In the genomic region with DNA sequence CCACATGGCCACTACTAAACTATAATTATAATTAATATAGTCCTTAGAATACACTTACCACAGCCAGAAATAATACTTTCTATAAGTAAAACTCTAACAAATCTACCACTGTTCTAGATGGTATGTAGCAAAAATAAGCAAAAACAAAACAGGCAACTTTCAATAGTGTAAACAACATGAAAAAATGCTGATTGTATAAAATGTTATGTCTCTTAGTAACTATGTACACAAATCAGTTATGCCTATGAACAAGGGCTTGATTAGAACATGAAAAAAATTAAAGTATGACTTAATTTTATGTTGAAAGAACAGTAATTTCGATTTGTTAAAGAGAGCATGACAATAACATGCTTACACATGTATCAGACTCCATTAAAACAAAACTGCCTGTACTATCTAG, we compare ENCODE assay signal across 18 cellular contexts.
DNase-seq lines count a peak whose midpoint lies in the region; ATAC-seq, FAIRE-seq and TF ChIP-seq lines count a peak whose summit lies in the region.
"Had no signal": no experiment of that assay in that cellular context is flagged by ENCODE, and none has a peak within 500 bp of the region (broad histone marks: within the 10 kb centered on the region; RNA-seq: fewer than 3 reads in every experiment).

No MANE protein-coding gene starts in this region.

- H3K9me3 ChIP-seq in A549, result peaks cover 4% of the 10 kb centered on the region; the same call in 1 of the 3 replicates
- peaks cover 4% of the 10 kb centered on the region; the same call in 1 of the 2 replicates for H3K9me3 ChIP-seq in IMR-90 (ENCODE audit: control insufficient read depth, insufficient read depth, low read length)
- H3K9me3 ChIP-seq in astrocyte (ENCODE audit: insufficient read depth, low read depth, low read length), result peaks cover 2% of the 10 kb centered on the region
- H3K9me3 ChIP-seq in gastrocnemius medialis, result no peaks in the 10 kb centered on the region

- H2AFZ ChIP-seq in IMR-90 (replicated peaks; ENCODE audit: low read length, poor library complexity), result no peak overlapping the region
- no peak overlapping the region for H2AFZ ChIP-seq in astrocyte (ENCODE audit: low read depth, low read length)
- H2AFZ ChIP-seq: GM23338 had no signal

- H2BK15ac ChIP-seq in IMR-90 (ENCODE audit: low read depth, low read length), result no peak overlapping the region

- no peak overlapping the region for H2BK5ac ChIP-seq in IMR-90 (ENCODE audit: low read depth, low read length, poor library complexity, severe bottlenecking)

- H3K4me1 Mint-ChIP-seq in astrocyte (ENCODE audit: low read depth, unreplicated experiment), result peaks cover 19% of the 10 kb centered on the region
- peaks cover 10% of the 10 kb centered on the region for H3K4me1 Mint-ChIP-seq in mesothelial cell of epicardium
- H3K4me1 Mint-ChIP-seq: B cell had no signal

- no peak overlapping the region for H3K14ac ChIP-seq in IMR-90 (replicated peaks; ENCODE audit: low read depth, low read length)

- WGBS in A549 (ENCODE audit: missing lambda C conversion rate), result 84% methylated on average over 1 of the region's 1 CpG
- no CpG with 5 or more reads among the region's 1 CpG for WGBS in IMR-90 (ENCODE audit: extremely low coverage in 2 of 2, insufficient read length in 1 of 2), 2 experiments

- H3K4me2 ChIP-seq in A549 (no peak overlapping the region), IMR-90 (ENCODE audit: low read depth, low read length) (no peak overlapping the region), astrocyte (ENCODE audit: low read length) (no peak overlapping the region)
- H3K4me2 ChIP-seq: BLaER1 treated with 17β-estradiol and CSF1 and Interleukin-3, amounts not matched to agents 10 nM and 100 nM; GM23338 had no signal

- peaks cover 24% of the 10 kb centered on the region for H3K9me1 ChIP-seq in IMR-90 (ENCODE audit: insufficient read depth, low read length)

- no peak overlapping the region for H4K91ac ChIP-seq in IMR-90 (ENCODE audit: insufficient read depth, low read depth, low read length)

- H4K8ac ChIP-seq in IMR-90 (ENCODE audit: low read depth in 2 of 2, low read length in 2 of 2), result no peak overlapping the region

- no peak overlapping the region for H3K4me3 Mint-ChIP-seq in astrocyte (ENCODE audit: unreplicated experiment)
- H3K4me3 Mint-ChIP-seq in mesothelial cell of epicardium, result no peak overlapping the region
- H3K4me3 Mint-ChIP-seq: B cell; CD8-positive, alpha-beta T cell; GM23338 had no signal

- ATAC-seq in A549, result no peak
- no peak for ATAC-seq in IMR-90 (ENCODE audit: low read depth)
- no peak for ATAC-seq in stimulated activated naive CD8-positive, alpha-beta T cell treated with anti-CD3 and anti-CD28 coated beads, Interleukin-15, Interleukin-2, amounts not matched to agents 100 U/mL and 50 U/mL, for 24 hours
- no peak for ATAC-seq in Right ventricle myocardium superior (ENCODE audit: poor library complexity)
- ATAC-seq in gastrocnemius medialis, result no peak
- ATAC-seq: CD8-positive, alpha-beta T cell; GM12878; GM23338 had no signal

- intact Hi-C loops in IMR-90 (cut with micrococcal nuclease) (no loop called here), Right ventricle myocardium superior (cut with DNase I) (no loop called here), gastrocnemius medialis (cut with DNase I; ENCODE audit: low total_unique reads) (no loop called here)

- no peak overlapping the region for H3K56ac ChIP-seq in IMR-90 (ENCODE audit: extremely low read depth, insufficient read depth, low read length)

- H2BK20ac ChIP-seq in IMR-90 (ENCODE audit: low read depth, low read length), result no peak overlapping the region

- no peak overlapping the region for H4K5ac ChIP-seq in IMR-90 (ENCODE audit: low read depth, low read length)

- H3K9ac ChIP-seq in IMR-90 (ENCODE audit: low read depth, low read length) (no peak overlapping the region), astrocyte (ENCODE audit: low read length) (no peak overlapping the region)
- H3K9ac ChIP-seq: BLaER1 treated with 17β-estradiol and CSF1 and Interleukin-3, amounts not matched to agents 10 nM and 100 nM had no signal

- H3K4me1 ChIP-seq in A549, result peaks cover 12% of the 10 kb centered on the region; the same call in 2 of the 3 replicates
- peaks cover 16% of the 10 kb centered on the region for H3K4me1 ChIP-seq in IMR-90 (ENCODE audit: control insufficient read depth, insufficient read depth, low read length)
- H3K4me1 ChIP-seq in astrocyte (ENCODE audit: insufficient read depth, low read length), result peaks cover 25% of the 10 kb centered on the region
- peaks cover 28 to 39% of the 10 kb centered on the region in 2 donors for H3K4me1 ChIP-seq in gastrocnemius medialis

- H4K20me1 ChIP-seq in IMR-90 (ENCODE audit: insufficient read depth, low read length) (peaks cover 46% of the 10 kb centered on the region), astrocyte (ENCODE audit: insufficient read depth, low read length) (peaks cover 18% of the 10 kb centered on the region)

- H2AK9ac ChIP-seq in IMR-90 (replicated peaks; ENCODE audit: low read depth, low read length, poor library complexity), result no peak overlapping the region

- H3K36me3 Mint-ChIP-seq in astrocyte (ENCODE audit: low read depth, unreplicated experiment), result peaks cover 8% of the 10 kb centered on the region
- peaks cover 5% of the 10 kb centered on the region for H3K36me3 Mint-ChIP-seq in mesothelial cell of epicardium
- H3K36me3 Mint-ChIP-seq: CD8-positive, alpha-beta T cell had no signal

- in situ Hi-C loops in IMR-90 (cut with MboI; ENCODE audit: low sequenced_read_pairs) (no loop called here), gastrocnemius medialis (cut with MboI; ENCODE audit: low sequenced_read_pairs in 4 of 4) (no loop called here)

- no peak overlapping the region for H3K23ac ChIP-seq in IMR-90 (ENCODE audit: low read depth, low read length)

- H3K27ac ChIP-seq in A549 (no peak overlapping the region), IMR-90 (ENCODE audit: insufficient read depth, low read length) (no peak overlapping the region), astrocyte (ENCODE audit: low read depth, low read length) (no peak overlapping the region), gastrocnemius medialis (no peak overlapping the region)
- H3K27ac ChIP-seq: BLaER1 treated with 17β-estradiol and CSF1 and Interleukin-3, amounts not matched to agents 10 nM and 100 nM had no signal

- FAIRE-seq in A549 (lab: Jason Lieb, UNC) (no peak), astrocyte (lab: Jason Lieb, UNC) (peak; percentile 34)
- FAIRE-seq: GM12878, H54, HTR-8/SVneo had no signal

- TF ChIP-seq POLR2A in A549 (IDR thresholded peaks at IDR 0.05; ENCODE audit: low read length), result no peak
- no peak for TF ChIP-seq POLR2A in IMR-90 (IDR thresholded peaks at IDR 0.05; ENCODE audit: low read depth, low read length)
- TF ChIP-seq POLR2A in gastrocnemius medialis (IDR thresholded peaks at IDR 0.05), result no peak

- H3K27me3 ChIP-seq in IMR-90 (ENCODE audit: control insufficient read depth, insufficient read depth, low read length) (no peaks in the 10 kb centered on the region), astrocyte (ENCODE audit: insufficient read depth, low read length) (no peaks in the 10 kb centered on the region), gastrocnemius medialis (no peaks in the 10 kb centered on the region)
- H3K27me3 ChIP-seq: BLaER1 treated with 17β-estradiol and CSF1 and Interleukin-3, amounts not matched to agents 10 nM and 100 nM had no signal

- H3K36me3 ChIP-seq in IMR-90 (ENCODE audit: control insufficient read depth, insufficient read depth, low read length) (peaks cover 15% of the 10 kb centered on the region), astrocyte (ENCODE audit: insufficient read depth, low read length) (no peaks in the 10 kb centered on the region), gastrocnemius medialis (no peaks in the 10 kb centered on the region)

- no TSS peak for BruUV-seq in IMR-90 (replicated peaks; lab: Mats Ljungman, UMichigan)

- H3K9me3 Mint-ChIP-seq in astrocyte (ENCODE audit: unreplicated experiment) (peaks cover 5% of the 10 kb centered on the region), mesothelial cell of epicardium (peaks cover 4% of the 10 kb centered on the region)

- no peak overlapping the region for H3K4ac ChIP-seq in IMR-90 (ENCODE audit: low read depth, low read length)

- peaks cover 14 to 72% of the 10 kb centered on the region in 2 experiments for H3K79me1 ChIP-seq in IMR-90 (ENCODE audit: low read depth in 1 of 2, low read length in 2 of 2)

- no peak for TF ChIP-seq CTCF in A549 (IDR thresholded peaks at IDR 0.05)
- TF ChIP-seq CTCF in IMR-90 (conservative IDR thresholded peaks at IDR 0.05; ENCODE audit: low read depth, low read length), result no peak
- no peak for TF ChIP-seq CTCF in astrocyte (IDR thresholded peaks at IDR 0.05; ENCODE audit: insufficient read depth, low read depth, low read length)
- TF ChIP-seq CTCF in mesothelial cell of epicardium (IDR thresholded peaks at IDR 0.05; ENCODE audit: unreplicated experiment), result no peak
- TF ChIP-seq CTCF in gastrocnemius medialis (IDR thresholded peaks at IDR 0.05 in 4 of 5, conservative IDR thresholded peaks at IDR 0.05 in 1 of 5), result no peak

- H3K4me3 ChIP-seq in A549 (no peak overlapping the region), IMR-90 (ENCODE audit: insufficient read depth, low read depth, low read length) (no peak overlapping the region), astrocyte (ENCODE audit: insufficient read depth, low read depth, low read length) (no peak overlapping the region), gastrocnemius medialis (no peak overlapping the region)
- H3K4me3 ChIP-seq: BLaER1 treated with 17β-estradiol and CSF1 and Interleukin-3, amounts not matched to agents 10 nM and 100 nM; GM12878; GM23338 had no signal

- no peak overlapping the region for H2AK5ac ChIP-seq in IMR-90 (ENCODE audit: low read depth, low read length)

- H3K18ac ChIP-seq in IMR-90 (ENCODE audit: low read depth, low read length), result no peak overlapping the region

- no peak overlapping the region for H2BK120ac ChIP-seq in IMR-90 (ENCODE audit: low read depth, low read length)

- peaks cover 87% of the 10 kb centered on the region for H3K79me2 ChIP-seq in astrocyte (ENCODE audit: insufficient read depth, low read length)

- H3K27me3 Mint-ChIP-seq in astrocyte (ENCODE audit: low read depth, unreplicated experiment) (no peaks in the 10 kb centered on the region), mesothelial cell of epicardium (ENCODE audit: low read depth) (no peaks in the 10 kb centered on the region)
- H3K27me3 Mint-ChIP-seq: B cell had no signal

- TF ChIP-seq RAD21 in A549 (conservative IDR thresholded peaks at IDR 0.05 in 1 of 2, IDR thresholded peaks at IDR 0.05 in 1 of 2), result no peak
- TF ChIP-seq RAD21 in IMR-90 (IDR thresholded peaks at IDR 0.05; ENCODE audit: low read length), result no peak

- TF ChIP-seq EP300 in A549 (IDR thresholded peaks at IDR 0.05), result no peak

- CTCF ChIA-PET in A549 (lab: Yijun Ruan, JAX), result no interaction called here
- CTCF ChIA-PET in IMR-90 (lab: Yijun Ruan, JAX), result no interaction called here

- POLR2A ChIA-PET in A549 (lab: Yijun Ruan, JAX), result no interaction called here
- POLR2A ChIA-PET in IMR-90 (lab: Charles Lee; ENCODE audit: unreplicated experiment), result no interaction called here

- no peak overlapping the region for H3K27ac Mint-ChIP-seq in astrocyte (ENCODE audit: unreplicated experiment)
- H3K27ac Mint-ChIP-seq in mesothelial cell of epicardium, result peak overlapping the region; percentile 50
- H3K27ac Mint-ChIP-seq: B cell; CD8-positive, alpha-beta T cell; GM23338 had no signal

- dilution Hi-C loops in IMR-90 (cut with HindIII; ENCODE audit: low sequenced_read_pairs, unreplicated experiment), result no loop called here

- DNase-seq in A549 (ENCODE audit: low read depth in 1 of 2, low spot score in 1 of 2) (no peak), IMR-90 (no peak), astrocyte (ENCODE audit: low read depth) (no peak), mesothelial cell of epicardium (ENCODE audit: low spot score in 2 of 2, unreplicated experiment in 2 of 2) (no peak), Right ventricle myocardium superior (no peak), gastrocnemius medialis (no peak)
- no peak for DNase-seq in stimulated activated naive CD8-positive, alpha-beta T cell treated with anti-CD3 and anti-CD28 coated beads, Interleukin-15, Interleukin-2, amounts not matched to agents 100 U/mL and 50 U/mL, for 24 hours
- DNase-seq: 8988T; Calu3; CD8-positive, alpha-beta T cell; DMS79 treated with DMSO at 0.1 percent for 48 hours; HCEC 1CT had no signal
